In genomic region chr9:130862747-130863146, GRCh38 we compare ENCODE assay signal across 1 cellular context.
TF ChIP-seq lines count a peak whose summit lies in the region.

No MANE protein-coding gene starts in this region.

TF ChIP-seq in GM23338, 12 proteins besides CTCF, POLR2A, EP300 and RAD21 (continued from another document):
- no peak for TF ChIP-seq ZNF462 (CRISPR knock-in tag; IDR thresholded peaks at IDR 0.05)
- TF ChIP-seq ZNF114 (CRISPR knock-in tag; IDR thresholded peaks at IDR 0.05): no peak
- no peak for TF ChIP-seq ZNF331 (CRISPR knock-in tag; IDR thresholded peaks at IDR 0.05; ENCODE audit: low read depth)
- no peak for TF ChIP-seq EZH2phosphoT487 (IDR thresholded peaks at IDR 0.05; ENCODE audit: unreplicated experiment)
- no peak for TF ChIP-seq CREB1 (CRISPR knock-in tag; IDR thresholded peaks at IDR 0.05; ENCODE audit: low read depth)
- no peak for TF ChIP-seq NANOG (IDR thresholded peaks at IDR 0.05; ENCODE audit: borderline replicate concordance)
